In genomic region chr2:39762448-39762847, GRCh38 we compare ENCODE assay signal across 8 cellular contexts.
"Had no signal": no experiment of that assay in that cellular context is flagged by ENCODE, and none has a peak within 500 bp of the region (broad histone marks: within the 10 kb centered on the region; RNA-seq: fewer than 3 reads in every experiment).

No MANE protein-coding gene starts in this region.

- DNase-seq: H9, HCEC 1CT, HFFc6 had no signal

- ATAC-seq: GM23338, HepG2 had no signal

- FAIRE-seq: H1, H54, HepG2 had no signal

- H3K4me3 ChIP-seq: GM23338 had no signal

- H2AFZ ChIP-seq: GM23338 had no signal

- H3K4me2 ChIP-seq: GM23338 had no signal

- H3K27ac ChIP-seq: HL-60 had no signal
